ENCODE assay signal across 8 cellular contexts in the genomic region with DNA sequence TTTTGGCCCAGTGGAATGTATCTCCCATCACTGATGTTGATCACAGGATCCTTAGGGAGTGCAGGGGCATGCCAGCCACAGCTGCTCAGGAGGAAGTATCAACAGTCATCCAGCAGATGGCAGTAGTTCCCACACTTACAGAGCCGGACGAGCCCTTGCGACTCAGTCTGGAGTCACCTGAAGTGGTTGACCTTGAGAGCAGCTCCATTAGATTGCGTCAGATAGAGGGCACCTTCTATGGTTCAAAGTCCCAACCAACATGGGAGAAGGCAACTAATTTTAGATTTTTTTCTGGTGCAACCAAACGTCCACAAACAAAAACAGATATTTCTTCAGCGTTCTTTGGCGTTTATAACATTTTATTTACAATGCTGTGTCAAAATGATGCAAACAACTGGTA.
DNase-seq lines count a peak whose midpoint lies in the region; ATAC-seq and TF ChIP-seq lines count a peak whose summit lies in the region.

No MANE protein-coding gene starts in this region.

- no peak overlapping the region for H3K27ac ChIP-seq in naive thymus-derived CD4-positive, alpha-beta T cell (ENCODE audit: low read depth, low read length)
- H3K27ac ChIP-seq in suprapubic skin, result no peak overlapping the region

- H3K9me3 Mint-ChIP-seq in naive thymus-derived CD4-positive, alpha-beta T cell, result no peaks in the 10 kb centered on the region

- H3K4me1 ChIP-seq in naive thymus-derived CD4-positive, alpha-beta T cell (ENCODE audit: control insufficient read depth in 2 of 2, insufficient read depth in 2 of 2, low read length in 2 of 2), result no peaks in the 10 kb centered on the region
- no peaks in the 10 kb centered on the region for H3K4me1 ChIP-seq in suprapubic skin

- H3K27ac Mint-ChIP-seq in naive thymus-derived CD4-positive, alpha-beta T cell, result no peak overlapping the region

- TF ChIP-seq POLR2A in erythroblast (IDR thresholded peaks at IDR 0.05; ENCODE audit: low read length) (no peak), suprapubic skin (IDR thresholded peaks at IDR 0.05) (no peak)

- no peaks in the 10 kb centered on the region for H3K36me3 ChIP-seq in naive thymus-derived CD4-positive, alpha-beta T cell (ENCODE audit: control insufficient read depth in 2 of 3, insufficient read depth in 3 of 3, low read length in 3 of 3)
- H3K36me3 ChIP-seq in suprapubic skin, result no peaks in the 10 kb centered on the region

- TF ChIP-seq EP300 in suprapubic skin (IDR thresholded peaks at IDR 0.05), result no peak

- POLR2A ChIA-PET in naive thymus-derived CD4-positive, alpha-beta T cell (lab: Charles Lee), result interaction anchor here (0.6 kb wide), 1 partner anchor 74 kb away, joined by 3 read pairs; no protein-coding TSS in a partner anchor

- peaks cover 19 to 40% (median 28%) of the 10 kb centered on the region in 5 donors for H3K27me3 Mint-ChIP-seq in naive thymus-derived CD4-positive, alpha-beta T cell

- peak; percentile 47 to 73 for TF ChIP-seq CTCF in suprapubic skin (IDR thresholded peaks at IDR 0.05)

- intact Hi-C loops in naive thymus-derived CD4-positive, alpha-beta T cell (cut with micrococcal nuclease), result loop anchor here (1.0 to 5.0 kb wide), 5 partner anchors 21 to 1188 kb away; no protein-coding TSS in a partner anchor

- CTCF ChIA-PET in naive thymus-derived CD4-positive, alpha-beta T cell (lab: Charles Lee), result interaction anchor here (0.6 to 1.5 kb wide), 10 partner anchors 8 to 164 kb away, joined by 3 to 6 read pairs (median 3); no protein-coding TSS in a partner anchor

- DNase-seq in DMS114 treated with DMSO at 0.1 percent for 48 hours (lab: John Stamatoyannopoulos, UW; ENCODE audit: unreplicated experiment) (peak; percentile 59), NCI-H69 (lab: John Stamatoyannopoulos, UW) (peak; percentile 72), erythroblast (lab: John Stamatoyannopoulos, UW) (peak; percentile 38 to 64), suprapubic skin (ENCODE audit: low spot score in 2 of 2) (peak in 1 of 2 donors; percentile 66)
- DNase-seq in activated CD8-positive, alpha-beta memory T cell treated with anti-CD3 and anti-CD28 coated beads for 24 hours, result peak; percentile 63
- peak in 7 of 9 donors; percentile 18 to 56 (median 35) for DNase-seq in naive thymus-derived CD4-positive, alpha-beta T cell

- 37% methylated on average over 7 of the region's 7 CpGs for WGBS in suprapubic skin

- peak; percentile 98 for ATAC-seq in GM21367 (IDR thresholded peaks at IDR 0.05; ENCODE audit: unreplicated experiment)
- ATAC-seq in HG03571 (IDR thresholded peaks at IDR 0.05; ENCODE audit: unreplicated experiment), result peak; percentile 93
- ATAC-seq in naive thymus-derived CD4-positive, alpha-beta T cell, result peak; percentile 83

- no peaks in the 10 kb centered on the region for H3K36me3 Mint-ChIP-seq in naive thymus-derived CD4-positive, alpha-beta T cell

- H3K9me3 ChIP-seq in naive thymus-derived CD4-positive, alpha-beta T cell (ENCODE audit: control insufficient read depth in 2 of 3, low read length in 3 of 3), result no peaks in the 10 kb centered on the region
- no peaks in the 10 kb centered on the region for H3K9me3 ChIP-seq in suprapubic skin

- no peak overlapping the region for H3K4me3 ChIP-seq in naive thymus-derived CD4-positive, alpha-beta T cell (ENCODE audit: low read length)
- H3K4me3 ChIP-seq in suprapubic skin, result no peak overlapping the region

- H3K4me1 Mint-ChIP-seq in naive thymus-derived CD4-positive, alpha-beta T cell, result peaks cover 3 to 23% (median 18%) of the 10 kb centered on the region in 7 donors

- no peaks in the 10 kb centered on the region for H3K27me3 ChIP-seq in naive thymus-derived CD4-positive, alpha-beta T cell (ENCODE audit: control insufficient read depth in 2 of 2, insufficient read depth in 2 of 2, low read length in 2 of 2)
- H3K27me3 ChIP-seq in suprapubic skin, result peaks cover 9% of the 10 kb centered on the region

- no peak overlapping the region for H3K4me3 Mint-ChIP-seq in naive thymus-derived CD4-positive, alpha-beta T cell
